Comparison of ENCODE assay signal across 12 cellular contexts in genomic region chr11:12198261-12198925, GRCh38.
DNase-seq lines count a peak whose midpoint lies in the region; ATAC-seq lines count a peak whose summit lies in the region.
"Had no signal": no experiment of that assay in that cellular context is flagged by ENCODE, and none has a peak within 500 bp of the region (broad histone marks: within the 10 kb centered on the region; RNA-seq: fewer than 3 reads in every experiment).

No MANE protein-coding gene starts in this region.

- peak overlapping the region; percentile 22 for H4K91ac ChIP-seq in trophoblast cell (ENCODE audit: low read depth, low read length)

- H3K9me3 Mint-ChIP-seq in activated CD4-positive, alpha-beta T cell treated with anti-CD3 and anti-CD28 coated beads, Interleukin-2, amount 10 ng/mL, durations not matched to agents 24 days and 14 days, result peaks cover 7% of the 10 kb centered on the region
- H3K9me3 Mint-ChIP-seq in activated naive CD8-positive, alpha-beta T cell treated with anti-CD3 and anti-CD28 coated beads, Interleukin-2, amount 50 U/mL, for 24 hours, result peaks cover 7% of the 10 kb centered on the region

- ATAC-seq in activated naive CD8-positive, alpha-beta T cell treated with anti-CD3 and anti-CD28 coated beads, Interleukin-2, amount 50 U/mL, for 24 hours, result peak; percentile 27
- no peak for ATAC-seq in GM21515 (IDR thresholded peaks at IDR 0.05; ENCODE audit: unreplicated experiment)
- ATAC-seq: PC-3 had no signal

- H3K4me3 Mint-ChIP-seq in activated CD4-positive, alpha-beta T cell treated with anti-CD3 and anti-CD28 coated beads, Interleukin-2, amount 10 ng/mL, durations not matched to agents 24 days and 14 days, result peak overlapping the region; percentile 94
- H3K4me3 Mint-ChIP-seq in activated naive CD8-positive, alpha-beta T cell treated with anti-CD3 and anti-CD28 coated beads, Interleukin-2, amount 50 U/mL, for 24 hours, result peak overlapping the region; percentile 93

- peak overlapping the region; percentile 13 for H2AK5ac ChIP-seq in trophoblast cell (ENCODE audit: low read length)

- peaks cover 72% of the 10 kb centered on the region for H3K4me1 Mint-ChIP-seq in activated CD4-positive, alpha-beta T cell treated with anti-CD3 and anti-CD28 coated beads, Interleukin-2, amount 10 ng/mL, durations not matched to agents 24 days and 14 days
- H3K4me1 Mint-ChIP-seq in activated naive CD8-positive, alpha-beta T cell treated with anti-CD3 and anti-CD28 coated beads, Interleukin-2, amount 50 U/mL, for 24 hours, result peaks cover 92% of the 10 kb centered on the region

- no peak overlapping the region for H3K4me3 ChIP-seq in trophoblast cell (ENCODE audit: low read depth, low read length)
- no peak overlapping the region for H3K4me3 ChIP-seq in SJCRH30
- H3K4me3 ChIP-seq: heart right ventricle had no signal

- H3K79me2 ChIP-seq in trophoblast cell (ENCODE audit: control insufficient read depth, insufficient read depth, low read length, poor library complexity), result peaks cover 5% of the 10 kb centered on the region

- no peak overlapping the region for H2BK5ac ChIP-seq in trophoblast cell (ENCODE audit: low read depth, low read length, poor library complexity)

- no peak overlapping the region for H3K4me2 ChIP-seq in trophoblast cell (ENCODE audit: low read length)

- H2AFZ ChIP-seq in trophoblast cell (ENCODE audit: insufficient read depth, low read length, poor library complexity), result no peak overlapping the region

- no peak overlapping the region for H3K23ac ChIP-seq in trophoblast cell (ENCODE audit: low read length)

- no peak overlapping the region for H3K27ac ChIP-seq in trophoblast cell (ENCODE audit: low read depth, low read length)
- H3K27ac ChIP-seq in SJCRH30, result no peak overlapping the region
- H3K27ac ChIP-seq: HL-60 had no signal

- H4K8ac ChIP-seq in trophoblast cell (ENCODE audit: low read depth, low read length), result no peak overlapping the region

- no peak overlapping the region for H3K9ac ChIP-seq in trophoblast cell (ENCODE audit: low read length)

- peaks cover 78% of the 10 kb centered on the region for H3K36me3 Mint-ChIP-seq in activated CD4-positive, alpha-beta T cell treated with anti-CD3 and anti-CD28 coated beads, Interleukin-2, amount 10 ng/mL, durations not matched to agents 24 days and 14 days (ENCODE audit: low read depth)
- H3K36me3 Mint-ChIP-seq in activated naive CD8-positive, alpha-beta T cell treated with anti-CD3 and anti-CD28 coated beads, Interleukin-2, amount 50 U/mL, for 24 hours (ENCODE audit: low read depth), result peaks cover 41% of the 10 kb centered on the region

- no peak overlapping the region for H2BK12ac ChIP-seq in trophoblast cell (ENCODE audit: low read length)

- no peaks in the 10 kb centered on the region for H3K27me3 ChIP-seq in trophoblast cell (ENCODE audit: insufficient read depth, low read length)
- no peaks in the 10 kb centered on the region for H3K27me3 ChIP-seq in SJCRH30
- H3K27me3 ChIP-seq: heart right ventricle had no signal

- no peak overlapping the region for H3K18ac ChIP-seq in trophoblast cell (ENCODE audit: low read length)

- H4K12ac ChIP-seq in trophoblast cell (ENCODE audit: low read depth, low read length), result no peak overlapping the region

- DNase-seq in activated CD4-positive, alpha-beta T cell treated with anti-CD3 and anti-CD28 coated beads, Interleukin-2, amount 10 ng/mL, durations not matched to agents 24 days and 14 days, result peak; percentile 64
- no peak for DNase-seq in activated CD4-positive, alpha-beta T cell treated with anti-CD3 and anti-CD28 coated beads, Interleukin-2, amount 50 U/mL, for 1 hour
- peak; percentile 67 for DNase-seq in G401 (ENCODE audit: low spot score)
- DNase-seq in activated naive CD8-positive, alpha-beta T cell treated with anti-CD3 and anti-CD28 coated beads, Interleukin-2, amount 50 U/mL, for 24 hours, result no peak
- DNase-seq in trophoblast cell, result no peak
- no peak for DNase-seq in pons (ENCODE audit: low spot score)
- no peak for DNase-seq in SJCRH30
- DNase-seq: heart right ventricle, PC-3, T-helper 9 cell had no signal

- H3K27me3 Mint-ChIP-seq in activated CD4-positive, alpha-beta T cell treated with anti-CD3 and anti-CD28 coated beads, Interleukin-2, amount 10 ng/mL, durations not matched to agents 24 days and 14 days, result no peaks in the 10 kb centered on the region
- no peaks in the 10 kb centered on the region for H3K27me3 Mint-ChIP-seq in activated naive CD8-positive, alpha-beta T cell treated with anti-CD3 and anti-CD28 coated beads, Interleukin-2, amount 50 U/mL, for 24 hours

- in situ Hi-C loops in G401 (cut with HindIII; ENCODE audit: low sequenced_read_pairs), result no loop called here

- H3K36me3 ChIP-seq in trophoblast cell (ENCODE audit: control insufficient read depth in 1 of 2, insufficient read depth in 2 of 2, low read length in 2 of 2), result no peaks in the 10 kb centered on the region
- H3K36me3 ChIP-seq in SJCRH30, result no peaks in the 10 kb centered on the region

- H3K4ac ChIP-seq in trophoblast cell (ENCODE audit: low read depth, low read length), result no peak overlapping the region

- H3K14ac ChIP-seq in trophoblast cell (ENCODE audit: low read length), result no peak overlapping the region

- H3K27ac Mint-ChIP-seq in activated CD4-positive, alpha-beta T cell treated with anti-CD3 and anti-CD28 coated beads, Interleukin-2, amount 10 ng/mL, durations not matched to agents 24 days and 14 days, result peak overlapping the region; percentile 88
- H3K27ac Mint-ChIP-seq in activated naive CD8-positive, alpha-beta T cell treated with anti-CD3 and anti-CD28 coated beads, Interleukin-2, amount 50 U/mL, for 24 hours, result no peak overlapping the region

- H3K9me3 ChIP-seq in trophoblast cell (ENCODE audit: insufficient read depth, low read depth, low read length) (peaks cover 2% of the 10 kb centered on the region), SJCRH30 (replicated peaks) (no peaks in the 10 kb centered on the region; the same call in 1 of the 2 replicates)
- H3K9me3 ChIP-seq: heart right ventricle had no signal

- H3K4me1 ChIP-seq in trophoblast cell (ENCODE audit: control insufficient read depth in 1 of 2, insufficient read depth in 2 of 2, low read length in 2 of 2) (peaks cover 28 to 31% of the 10 kb centered on the region in 2 experiments), SJCRH30 (peaks cover 16% of the 10 kb centered on the region; the same call in 1 of the 2 replicates)

- intact Hi-C loops in activated CD4-positive, alpha-beta T cell treated with anti-CD3 and anti-CD28 coated beads, Interleukin-2, amount 10 ng/mL, durations not matched to agents 24 days and 14 days (cut with micrococcal nuclease), result loop anchor here (5.0 kb wide), 2 partner anchors 86 to 356 kb away; partner anchors contain the start of genes MICAL2 and USP47

- peak overlapping the region; percentile 6 for H2BK120ac ChIP-seq in trophoblast cell (ENCODE audit: insufficient read depth, low read length, poor library complexity)

- WGBS in trophoblast cell (ENCODE audit: extremely low coverage, insufficient coverage, insufficient read length), result no CpG with 5 or more reads among the region's 6 CpGs

- peaks cover 19% of the 10 kb centered on the region for H3K79me1 ChIP-seq in trophoblast cell (ENCODE audit: low read length)

Comparison
In these comparisons a context has a peak if more than half of its experiments do, and no peak if none do; other contexts are left out.
1. DNase-seq: peak in activated CD4-positive, alpha-beta T cell treated with anti-CD3 and anti-CD28 coated beads, Interleukin-2, amount 10 ng/mL, durations not matched to agents 24 days and 14 days (single experiment) and G401 (single experiment); none in activated CD4-positive, alpha-beta T cell treated with anti-CD3 and anti-CD28 coated beads, Interleukin-2, amount 50 U/mL, for 1 hour (single experiment), activated naive CD8-positive, alpha-beta T cell treated with anti-CD3 and anti-CD28 coated beads, Interleukin-2, amount 50 U/mL, for 24 hours (single experiment), trophoblast cell (0 of 2), pons (single experiment) and SJCRH30 (0 of 2).